17 cellular contexts compared by ENCODE assay signal in the genomic region with DNA sequence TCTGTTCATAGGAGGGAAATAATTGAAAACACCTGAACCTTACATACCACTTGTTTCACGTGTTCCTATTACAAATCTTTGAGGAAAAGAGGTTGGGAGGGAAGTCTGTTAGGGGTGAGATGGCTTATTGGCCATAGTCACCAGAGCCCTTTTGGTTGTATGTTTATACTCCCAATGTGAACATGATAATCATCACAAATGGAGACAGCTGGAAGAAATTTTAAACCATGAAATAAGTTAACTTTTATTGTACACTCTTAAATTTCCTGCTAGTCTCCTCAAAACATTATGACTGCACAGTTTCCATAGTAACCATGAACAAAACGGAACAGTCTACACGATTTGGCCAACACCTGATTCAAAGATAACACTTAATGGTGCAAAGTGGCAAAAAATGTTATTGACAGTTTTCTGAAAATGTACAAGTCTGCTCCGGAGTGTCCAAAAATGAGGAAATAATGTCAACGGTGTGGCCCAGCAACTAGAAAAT. TPM values are rescaled to one million over a fixed set of nuclear protein-coding genes. Genes with fewer than 3 reads are reported as not detected.
A peak's percentile ranks its signal among the peaks of the same experiment; 100 is the strongest.
DNase-seq lines count a peak whose midpoint lies in the region; ATAC-seq, FAIRE-seq and TF ChIP-seq lines count a peak whose summit lies in the region.
"Had no signal": no experiment of that assay in that cellular context is flagged by ENCODE, and none has a peak within 500 bp of the region (broad histone marks: within the 10 kb centered on the region; RNA-seq: fewer than 3 reads in every experiment).

No MANE protein-coding gene starts in this region.

- peak; percentile 16 for DNase-seq in Daoy (ENCODE audit: low read depth)
- DNase-seq in SK-N-MC (ENCODE audit: low read depth, low spot score), result peak; percentile 40
- DNase-seq in fibroblast of lung (ENCODE audit: low read depth in 2 of 2), result peak; percentile 34 to 68
- no peak for DNase-seq in NCI-H2029 (lab: John Stamatoyannopoulos, UW)
- no peak for DNase-seq in D721Med (ENCODE audit: insufficient read length, low spot score)
- no peak for DNase-seq in germinal center (ENCODE audit: low spot score)
- DNase-seq: activated CD4-positive, alpha-beta T cell treated with anti-CD3 and anti-CD28 coated beads for 48 hours; activated T-cell treated with anti-CD3 and anti-CD28 coated beads, Interleukin-2, amount 50 U/mL, for 24 hours; NCI-H1436 treated with DMSO at 0.1 percent for 48 hours; NCI-H69; thyroid gland had no signal

- no peaks in the 10 kb centered on the region for H3K36me3 ChIP-seq in SK-N-MC (ENCODE audit: insufficient read depth, low read length)
- no peaks in the 10 kb centered on the region for H3K36me3 ChIP-seq in fibroblast of lung (ENCODE audit: control insufficient read depth, insufficient read depth, low read length)
- H3K36me3 ChIP-seq: BLaER1 treated with 17β-estradiol and CSF1 and Interleukin-3, amounts not matched to agents 10 nM and 100 nM; thyroid gland had no signal

- no peaks in the 10 kb centered on the region for H3K27me3 ChIP-seq in fibroblast of lung (ENCODE audit: control insufficient read depth, insufficient read depth, low read length)
- H3K27me3 ChIP-seq: BLaER1 treated with 17β-estradiol and CSF1 and Interleukin-3, amounts not matched to agents 10 nM and 100 nM; thyroid gland had no signal

- no peaks in the 10 kb centered on the region for H3K9me3 Mint-ChIP-seq in nephron
- H3K9me3 Mint-ChIP-seq: activated T-cell treated with anti-CD3 and anti-CD28 coated beads, Interleukin-2, amount 50 U/mL, for 24 hours had no signal

- no peak overlapping the region for H2AFZ ChIP-seq in fibroblast of lung (ENCODE audit: low read length)

- H3K4me3 ChIP-seq in SK-N-MC (0 out of 2 replicates have a peak overlapping the region, but pooled peaks have one; percentile 20), fibroblast of lung (replicated peaks in 1 of 4; ENCODE audit: control extremely low read depth in 1 of 4, insufficient read depth in 1 of 4, low read depth in 3 of 4, low read length in 4 of 4) (no peak overlapping the region)
- H3K4me3 ChIP-seq: BLaER1 treated with 17β-estradiol and CSF1 and Interleukin-3, amounts not matched to agents 10 nM and 100 nM; thyroid gland had no signal

- no peaks in the 10 kb centered on the region for H3K36me3 Mint-ChIP-seq in nephron (ENCODE audit: low read depth)

- no peak overlapping the region for H3K4me2 ChIP-seq in fibroblast of lung (ENCODE audit: extremely low read depth, insufficient read depth, low read length)
- H3K4me2 ChIP-seq: BLaER1 treated with 17β-estradiol and CSF1 and Interleukin-3, amounts not matched to agents 10 nM and 100 nM had no signal

- H3K27me3 Mint-ChIP-seq in nephron (ENCODE audit: low read depth), result no peaks in the 10 kb centered on the region
- H3K27me3 Mint-ChIP-seq: progenitor cell of endocrine pancreas had no signal

- peaks cover 23% of the 10 kb centered on the region for H3K4me1 Mint-ChIP-seq in nephron

- peaks cover 5% of the 10 kb centered on the region for H3K4me1 ChIP-seq in fibroblast of lung (ENCODE audit: control insufficient read depth, extremely low read depth, insufficient read depth, low read length)
- H3K4me1 ChIP-seq: BLaER1 treated with 17β-estradiol and CSF1 and Interleukin-3, amounts not matched to agents 10 nM and 100 nM; thyroid gland had no signal

- no peak for TF ChIP-seq CTCF in fibroblast of lung (conservative IDR thresholded peaks at IDR 0.05 in 1 of 2, IDR thresholded peaks at IDR 0.05 in 1 of 2; ENCODE audit: low read depth in 1 of 2, low read length in 2 of 2)
- no peak for TF ChIP-seq CTCF in nephron (IDR thresholded peaks at IDR 0.05; ENCODE audit: unreplicated experiment in 3 of 3)
- TF ChIP-seq CTCF in D721Med (IDR thresholded peaks at IDR 0.05; ENCODE audit: insufficient read depth, missing control alignments), result no peak

- H3K9me3 ChIP-seq in SK-N-MC (ENCODE audit: low read depth, low read length) (no peaks in the 10 kb centered on the region), fibroblast of lung (ENCODE audit: control insufficient read depth, insufficient read depth, low read depth, low read length) (no peaks in the 10 kb centered on the region)
- H3K9me3 ChIP-seq: thyroid gland had no signal

- H3K9ac ChIP-seq in SK-N-MC (ENCODE audit: insufficient read length), result no peak overlapping the region
- H3K9ac ChIP-seq in fibroblast of lung (ENCODE audit: insufficient read depth, low read length), result no peak overlapping the region
- H3K9ac ChIP-seq: BLaER1 treated with 17β-estradiol and CSF1 and Interleukin-3, amounts not matched to agents 10 nM and 100 nM had no signal

- no peaks in the 10 kb centered on the region for H4K20me1 ChIP-seq in fibroblast of lung (ENCODE audit: control insufficient read depth, extremely low read depth, insufficient read depth, low read length)
- H4K20me1 ChIP-seq: BLaER1 treated with 17β-estradiol and CSF1 and Interleukin-3, amounts not matched to agents 10 nM and 100 nM had no signal

- H3K27ac ChIP-seq in SK-N-MC (peak overlapping the region; percentile 18; the same call in 1 of the 2 replicates), fibroblast of lung (ENCODE audit: insufficient read depth, low read length) (no peak overlapping the region)
- H3K27ac ChIP-seq: BLaER1 treated with 17β-estradiol and CSF1 and Interleukin-3, amounts not matched to agents 10 nM and 100 nM; RWPE1; thyroid gland had no signal

- no peak for ATAC-seq in GM21528 (IDR thresholded peaks at IDR 0.05; ENCODE audit: low FRiP score, unreplicated experiment)

- peak overlapping the region; percentile 85 to 93 (median 91) for H3K27ac Mint-ChIP-seq in nephron
- H3K27ac Mint-ChIP-seq: activated T-cell treated with anti-CD3 and anti-CD28 coated beads, Interleukin-2, amount 50 U/mL, for 24 hours; progenitor cell of endocrine pancreas had no signal

- FAIRE-seq in D721Med (lab: Jason Lieb, UNC), result no peak
- FAIRE-seq: GM12892 had no signal

- H3K4me3 Mint-ChIP-seq in nephron, result no peak overlapping the region
- H3K4me3 Mint-ChIP-seq: activated T-cell treated with anti-CD3 and anti-CD28 coated beads, Interleukin-2, amount 50 U/mL, for 24 hours had no signal

- no peaks in the 10 kb centered on the region for H3K79me2 ChIP-seq in fibroblast of lung (ENCODE audit: control insufficient read depth, insufficient read depth, low read length)

RNA-seq across cellular contexts. Expression of a gene that starts 56.9 kb away (rescaled TPM):
- total RNA-seq in Daoy (2014; rRNA removed; shearing (Covaris generic)), result 0.57 TPM in 1 of 2 replicates, not detected in the other
- total RNA-seq in fibroblast of lung, result not detected in 2 replicates
- 0.18 TPM in 1 of 2 replicates, not detected in the other for polyA plus RNA-seq in fibroblast of lung
- polyA plus RNA-seq in fibroblast of lung (2012), result not detected in 2 replicates
- not detected in 2 replicates for polyA minus RNA-seq in fibroblast of lung (ENCODE audit: low replicate concordance)
- total RNA-seq: progenitor cell of endocrine pancreas had no signal

Comparison
In these comparisons a context has a peak if more than half of its experiments do, and no peak if none do; other contexts are left out.
1. DNase-seq: peak in Daoy (single experiment), SK-N-MC (single experiment) and fibroblast of lung (2 of 2); none in NCI-H2029 (single experiment), D721Med (single experiment) and germinal center (single experiment).